ENCODE assay signal across 15 cellular contexts in genomic region chr15:70240082-70240481, GRCh38.
DNase-seq lines count a peak whose midpoint lies in the region; ATAC-seq, FAIRE-seq and TF ChIP-seq lines count a peak whose summit lies in the region.
"Had no signal": no experiment of that assay in that cellular context is flagged by ENCODE, and none has a peak within 500 bp of the region (broad histone marks: within the 10 kb centered on the region; RNA-seq: fewer than 3 reads in every experiment).

No MANE protein-coding gene starts in this region.

- H3K4me3 ChIP-seq in RWPE2 (ENCODE audit: severe bottlenecking): no peak overlapping the region
- H3K4me3 ChIP-seq: ovary, thyroid gland had no signal

- FAIRE-seq in GM12891 (lab: Jason Lieb, UNC) (peak; percentile 5), GM19239 (lab: Jason Lieb, UNC) (peak; percentile 80)

- H3K9me3 ChIP-seq in RWPE2 (ENCODE audit: severe bottlenecking): no peaks in the 10 kb centered on the region
- H3K9me3 ChIP-seq: ovary, thyroid gland had no signal

- TF ChIP-seq CTCF in RWPE2 (IDR thresholded peaks at IDR 0.05; ENCODE audit: poor library complexity, severe bottlenecking): no peak

- H3K36me3 ChIP-seq in RWPE2 (ENCODE audit: low read depth): no peaks in the 10 kb centered on the region
- H3K36me3 ChIP-seq: ovary, thyroid gland had no signal

- no peak for DNase-seq in GM12891 (ENCODE audit: insufficient read length, low spot score)
- no peak for DNase-seq in GM19239 (ENCODE audit: insufficient read length, low spot score)
- DNase-seq in RWPE2 (ENCODE audit: low spot score): peak; percentile 19
- no peak for DNase-seq in DMS 273 (lab: John Stamatoyannopoulos, UW; ENCODE audit: unreplicated experiment)
- DNase-seq in mucosa of gallbladder (ENCODE audit: low spot score): no peak
- no peak for DNase-seq in effector CD8-positive, alpha-beta T cell (lab: John Stamatoyannopoulos, UW)
- DNase-seq in NCI-H82 (lab: John Stamatoyannopoulos, UW): no peak
- DNase-seq: C1 segment of cervical spinal cord; foreskin keratinocyte; left ventricle myocardium superior; MV-4-11; ovary; stimulated activated CD4-positive, alpha-beta T cell treated with anti-CD3 and anti-CD28 coated beads, Interleukin-4, amount 100 ng/mL, for 4 hours; thyroid gland had no signal

- peak; percentile 92 for ATAC-seq in HG02870 (IDR thresholded peaks at IDR 0.05; ENCODE audit: unreplicated experiment)
- ATAC-seq in RWPE2 (ENCODE audit: low read depth): no peak
- ATAC-seq: foreskin keratinocyte, left ventricle myocardium superior had no signal

- peaks cover 18% of the 10 kb centered on the region for H3K4me1 ChIP-seq in RWPE2 (ENCODE audit: insufficient read depth, poor library complexity, severe bottlenecking)

- H3K27me3 ChIP-seq in RWPE2 (ENCODE audit: insufficient read depth, poor library complexity, severe bottlenecking): no peaks in the 10 kb centered on the region
- H3K27me3 ChIP-seq: ovary, thyroid gland had no signal

- no peak overlapping the region for H3K27ac ChIP-seq in RWPE2 (ENCODE audit: poor library complexity, severe bottlenecking)
- H3K27ac ChIP-seq: foreskin keratinocyte, ovary, thyroid gland had no signal

- no peak for TF ChIP-seq POLR2A in GM12891 (IDR thresholded peaks at IDR 0.05; ENCODE audit: low read depth, low read length)

TF ChIP-seq in GM12891, 5 proteins besides CTCF, POLR2A, EP300 and RAD21:
- TF ChIP-seq POLR2AphosphoS5 (IDR thresholded peaks at IDR 0.05; ENCODE audit: low read depth, low read length): no peak
- TF ChIP-seq TAF1 (IDR thresholded peaks at IDR 0.05; ENCODE audit: low read depth, low read length): no peak
- TF ChIP-seq POU2F2 (IDR thresholded peaks at IDR 0.05; ENCODE audit: low read depth, low read length): 0 out of 2 replicates have a peak, but pooled peaks have one; percentile 34
- no peak for TF ChIP-seq PAX5 (IDR thresholded peaks at IDR 0.05; ENCODE audit: insufficient read depth, low read length, severe bottlenecking)
- peak; percentile 84 for TF ChIP-seq SPI1 (IDR thresholded peaks at IDR 0.05; ENCODE audit: low read depth, low read length)
